In genomic region chr2:214587442-214587841, GRCh38 we compare ENCODE assay signal across 1 cellular context.
TF ChIP-seq lines count a peak whose summit lies in the region.

No MANE protein-coding gene starts in this region.

TF ChIP-seq in H1, 55 proteins besides CTCF, POLR2A, EP300 and RAD21 (continued from another document):
- no peak for TF ChIP-seq RNF2 (IDR thresholded peaks at IDR 0.05; ENCODE audit: borderline replicate concordance, low read depth, low read length, missing control alignments, poor library complexity, severe bottlenecking)
